Comparison of ENCODE assay signal across 8 cellular contexts in genomic region chr6:111764238-111765182, GRCh38.
A peak's percentile ranks its signal among the peaks of the same experiment; 100 is the strongest.
DNase-seq lines count a peak whose midpoint lies in the region; ATAC-seq lines count a peak whose summit lies in the region.

No MANE protein-coding gene starts in this region.

- no peak overlapping the region for H3K4me3 ChIP-seq in skin epidermis

- peak overlapping the region; percentile 75 for H3K4me3 Mint-ChIP-seq in activated naive CD8-positive, alpha-beta T cell treated with anti-CD3 and anti-CD28 coated beads, Interleukin-2, amount 50 U/mL, for 24 hours

- H3K27me3 Mint-ChIP-seq in activated naive CD8-positive, alpha-beta T cell treated with anti-CD3 and anti-CD28 coated beads, Interleukin-2, amount 50 U/mL, for 24 hours: peaks cover 2% of the 10 kb centered on the region

- peak overlapping the region in 13 of 21 experiments; percentile 8 to 91 (median 63) for H3K27ac ChIP-seq in skin epidermis

- H3K9me3 Mint-ChIP-seq in activated naive CD8-positive, alpha-beta T cell treated with anti-CD3 and anti-CD28 coated beads, Interleukin-2, amount 50 U/mL, for 24 hours: no peaks in the 10 kb centered on the region

- peak; percentile 71 for ATAC-seq in GM18499 (IDR thresholded peaks at IDR 0.05; ENCODE audit: insufficient read depth, unreplicated experiment)
- ATAC-seq in GM21825 (IDR thresholded peaks at IDR 0.05; ENCODE audit: unreplicated experiment): peak; percentile 60
- peak; percentile 64 for ATAC-seq in activated naive CD8-positive, alpha-beta T cell treated with anti-CD3 and anti-CD28 coated beads, Interleukin-2, amount 50 U/mL, for 24 hours

- peaks cover 100% of the 10 kb centered on the region for H3K4me1 Mint-ChIP-seq in activated naive CD8-positive, alpha-beta T cell treated with anti-CD3 and anti-CD28 coated beads, Interleukin-2, amount 50 U/mL, for 24 hours

- peak overlapping the region; percentile 99 for H3K27ac Mint-ChIP-seq in activated naive CD8-positive, alpha-beta T cell treated with anti-CD3 and anti-CD28 coated beads, Interleukin-2, amount 50 U/mL, for 24 hours

- DNase-seq in NCI-H526 (lab: John Stamatoyannopoulos, UW): peak; percentile 24 to 55
- peak; percentile 64 for DNase-seq in activated naive CD8-positive, alpha-beta T cell treated with anti-CD3 and anti-CD28 coated beads, Interleukin-2, amount 50 U/mL, for 24 hours
- DNase-seq in NCI-H146 treated with DMSO at 0.1 percent for 48 hours (lab: John Stamatoyannopoulos, UW; ENCODE audit: unreplicated experiment): no peak
- DNase-seq in NCI-H1930 (lab: John Stamatoyannopoulos, UW): no peak
- DNase-seq in NCI-H2171 (lab: John Stamatoyannopoulos, UW): no peak

- peaks cover 78% of the 10 kb centered on the region for H3K36me3 Mint-ChIP-seq in activated naive CD8-positive, alpha-beta T cell treated with anti-CD3 and anti-CD28 coated beads, Interleukin-2, amount 50 U/mL, for 24 hours (ENCODE audit: low read depth)

Comparison
In these comparisons a context has a peak if more than half of its experiments do, and no peak if none do; other contexts are left out.
1. DNase-seq: peak in NCI-H526 (2 of 2) and activated naive CD8-positive, alpha-beta T cell treated with anti-CD3 and anti-CD28 coated beads, Interleukin-2, amount 50 U/mL, for 24 hours (single experiment); none in NCI-H146 treated with DMSO at 0.1 percent for 48 hours (single experiment), NCI-H1930 (0 of 2) and NCI-H2171 (single experiment).
2. Peak in every context shown above with its lines, with median percentiles within 50 percentile points of each other: ATAC-seq.